ENCODE assay signal across 29 cellular contexts in the genomic region with DNA sequence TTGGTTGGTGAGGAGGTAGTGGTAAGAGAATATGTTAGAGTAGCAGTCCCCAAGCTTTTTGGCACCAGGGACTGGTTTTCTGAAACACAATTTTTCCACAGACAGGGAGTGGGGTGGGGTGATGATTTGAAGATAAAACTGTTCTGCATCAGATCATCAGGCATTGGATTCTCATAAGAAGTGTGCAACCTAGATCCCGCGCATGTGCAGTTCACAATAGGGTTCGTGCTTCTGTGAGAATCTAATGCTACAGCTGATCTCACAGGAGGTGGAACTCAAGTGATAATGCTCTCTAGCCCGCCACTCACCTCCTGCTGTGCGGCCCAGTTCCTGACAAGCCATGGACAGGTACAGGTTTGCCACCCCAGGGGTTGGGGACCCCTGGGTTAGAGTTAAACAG.
"Had no signal": no experiment of that assay in that cellular context is flagged by ENCODE, and none has a peak within 500 bp of the region (broad histone marks: within the 10 kb centered on the region; RNA-seq: fewer than 3 reads in every experiment).

No MANE protein-coding gene starts in this region.

- H3K4me3 Mint-ChIP-seq: stimulated activated effector memory CD8-positive, alpha-beta T cell treated with anti-CD3 and anti-CD28 coated beads, Interleukin-12 subunit alpha, Interleukin-12 subunit beta, amount 100 ng/mL, for 72 hours; stimulated activated memory B cell treated with anti-CD40 and anti-IgM and Interleukin-4, amounts not matched to agents 10 μg/mL and 1 μg/mL and 100 μg/mL, for 72 hours; stimulated activated naive B cell treated with anti-CD40 and anti-IgM and Interleukin-4, amounts not matched to agents 10 μg/mL and 1 μg/mL and 100 μg/mL, for 72 hours; stimulated activated naive CD8-positive, alpha-beta T cell treated with anti-CD3 and anti-CD28 coated beads, Interleukin-15, amount 100 ng/mL, for 72 hours; stimulated activated naive CD8-positive, alpha-beta T cell treated with anti-CD3 and anti-CD28 coated beads, Interleukin-15, Interleukin-2, amounts not matched to agents 100 ng/mL and 50 ng/mL, for 24 hours; type B pancreatic cell had no signal

- H3K27ac Mint-ChIP-seq: stimulated activated effector memory CD8-positive, alpha-beta T cell treated with anti-CD3 and anti-CD28 coated beads, Interleukin-12 subunit alpha, Interleukin-12 subunit beta, amount 100 ng/mL, for 72 hours; stimulated activated memory B cell treated with anti-CD40 and anti-IgM and Interleukin-4, amounts not matched to agents 10 μg/mL and 1 μg/mL and 100 μg/mL, for 72 hours; stimulated activated naive B cell treated with anti-CD40 and anti-IgM and Interleukin-4, amounts not matched to agents 10 μg/mL and 1 μg/mL and 100 μg/mL, for 72 hours; stimulated activated naive CD8-positive, alpha-beta T cell treated with anti-CD3 and anti-CD28 coated beads, Interleukin-15, amount 100 ng/mL, for 72 hours; stimulated activated naive CD8-positive, alpha-beta T cell treated with anti-CD3 and anti-CD28 coated beads, Interleukin-15, Interleukin-2, amounts not matched to agents 100 ng/mL and 50 ng/mL, for 24 hours; type B pancreatic cell had no signal

- H3K27me3 Mint-ChIP-seq: stimulated activated memory B cell treated with anti-CD40 and anti-IgM and Interleukin-4, amounts not matched to agents 10 μg/mL and 1 μg/mL and 100 μg/mL, for 72 hours; stimulated activated naive B cell treated with anti-CD40 and anti-IgM and Interleukin-4, amounts not matched to agents 10 μg/mL and 1 μg/mL and 100 μg/mL, for 72 hours; stimulated activated naive CD8-positive, alpha-beta T cell treated with anti-CD3 and anti-CD28 coated beads, Interleukin-15, amount 100 ng/mL, for 72 hours; stimulated activated naive CD8-positive, alpha-beta T cell treated with anti-CD3 and anti-CD28 coated beads, Interleukin-15, Interleukin-2, amounts not matched to agents 100 ng/mL and 50 ng/mL, for 24 hours; type B pancreatic cell had no signal

- H3K9me3 Mint-ChIP-seq: stimulated activated effector memory CD8-positive, alpha-beta T cell treated with anti-CD3 and anti-CD28 coated beads, Interleukin-12 subunit alpha, Interleukin-12 subunit beta, amount 100 ng/mL, for 72 hours; stimulated activated memory B cell treated with anti-CD40 and anti-IgM and Interleukin-4, amounts not matched to agents 10 μg/mL and 1 μg/mL and 100 μg/mL, for 72 hours; stimulated activated naive CD8-positive, alpha-beta T cell treated with anti-CD3 and anti-CD28 coated beads, Interleukin-15, Interleukin-2, amounts not matched to agents 100 ng/mL and 50 ng/mL, for 24 hours; type B pancreatic cell had no signal

- H3K27me3 ChIP-seq: stomach, suprapubic skin, testis, thyroid gland, tibial artery, tibial nerve, transverse colon, upper lobe of left lung, upper lobe of right lung, uterus, vagina had no signal

- DNase-seq: stimulated activated CD4-positive, alpha-beta T cell treated with anti-CD3 and anti-CD28 coated beads, Interleukin-2, amount 100 ng/mL, for 48 hours; stimulated activated CD4-positive, alpha-beta T cell treated with anti-CD3 and anti-CD28 coated beads, Interleukin-4, amount 100 ng/mL, for 1 hour; stimulated activated CD4-positive, alpha-beta T cell treated with anti-CD3 and anti-CD28 coated beads, Interleukin-4, amount 100 ng/mL, for 24 hours; stimulated activated CD4-positive, alpha-beta T cell treated with anti-CD3 and anti-CD28 coated beads, Interleukin-4, amount 100 ng/mL, for 4 hours; stimulated activated CD8-positive, alpha-beta memory T cell treated with anti-CD3 and anti-CD28 coated beads, Interleukin-4, amount 100 ng/mL, for 48 hours; stimulated activated naive B cell treated with anti-CD40 and anti-IgM and Interleukin-4, amounts not matched to agents 10 μg/mL and 1 μg/mL and 100 μg/mL, for 72 hours; stimulated activated naive CD4-positive, alpha-beta T cell; stimulated activated naive CD4-positive, alpha-beta T cell treated with Interleukin-2 at 50 U/mL for 16 hours; stimulated activated naive CD8-positive, alpha-beta T cell treated with anti-CD3 and anti-CD28 coated beads, Interleukin-15, amount 100 ng/mL, for 72 hours; stimulated activated naive CD8-positive, alpha-beta T cell treated with anti-CD3 and anti-CD28 coated beads, Interleukin-15, Interleukin-2, amounts not matched to agents 100 U/mL and 50 U/mL, for 24 hours; stomach; substantia nigra; testis; thyroid gland; tibial artery; transverse colon; trophoblast cell; upper lobe of left lung; upper lobe of right lung; uterus had no signal

- H3K36me3 Mint-ChIP-seq: stimulated activated effector memory CD8-positive, alpha-beta T cell treated with anti-CD3 and anti-CD28 coated beads, Interleukin-12 subunit alpha, Interleukin-12 subunit beta, amount 100 ng/mL, for 72 hours; stimulated activated memory B cell treated with anti-CD40 and anti-IgM and Interleukin-4, amounts not matched to agents 10 μg/mL and 1 μg/mL and 100 μg/mL, for 72 hours; stimulated activated naive B cell treated with anti-CD40 and anti-IgM and Interleukin-4, amounts not matched to agents 10 μg/mL and 1 μg/mL and 100 μg/mL, for 72 hours; type B pancreatic cell had no signal

- H3K9me3 ChIP-seq: suprapubic skin, testis, thoracic aorta, thyroid gland, tibial artery, tibial nerve, transverse colon, upper lobe of left lung, upper lobe of right lung, uterus, vagina had no signal

- H3K27ac ChIP-seq: stomach, suprapubic skin, testis, thoracic aorta, thyroid gland, tibial artery, tibial nerve, transverse colon, upper lobe of left lung, upper lobe of right lung, uterus, vagina had no signal

- ATAC-seq: stimulated activated effector memory CD8-positive, alpha-beta T cell treated with anti-CD3 and anti-CD28 coated beads, Interleukin-12 subunit alpha, Interleukin-12 subunit beta, amount 100 ng/mL, for 72 hours; stimulated activated memory B cell treated with anti-CD40 and anti-IgM and Interleukin-4, amounts not matched to agents 10 μg/mL and 1 μg/mL and 100 μg/mL, for 72 hours; stimulated activated naive B cell treated with anti-CD40 and anti-IgM and Interleukin-4, amounts not matched to agents 10 μg/mL and 1 μg/mL and 100 μg/mL, for 72 hours; stimulated activated naive CD8-positive, alpha-beta T cell treated with anti-CD3 and anti-CD28 coated beads, Interleukin-15, amount 100 ng/mL, for 72 hours; stimulated activated naive CD8-positive, alpha-beta T cell treated with anti-CD3 and anti-CD28 coated beads, Interleukin-15, Interleukin-2, amounts not matched to agents 100 U/mL and 50 U/mL, for 24 hours; upper lobe of right lung had no signal

- H3K4me1 Mint-ChIP-seq: stimulated activated effector memory CD8-positive, alpha-beta T cell treated with anti-CD3 and anti-CD28 coated beads, Interleukin-12 subunit alpha, Interleukin-12 subunit beta, amount 100 ng/mL, for 72 hours; stimulated activated memory B cell treated with anti-CD40 and anti-IgM and Interleukin-4, amounts not matched to agents 10 μg/mL and 1 μg/mL and 100 μg/mL, for 72 hours; stimulated activated naive B cell treated with anti-CD40 and anti-IgM and Interleukin-4, amounts not matched to agents 10 μg/mL and 1 μg/mL and 100 μg/mL, for 72 hours; stimulated activated naive CD8-positive, alpha-beta T cell treated with anti-CD3 and anti-CD28 coated beads, Interleukin-15, amount 100 ng/mL, for 72 hours had no signal

- FAIRE-seq: urothelium cell line had no signal

- H3K36me3 ChIP-seq: stomach, suprapubic skin, thoracic aorta, thyroid gland, tibial artery, tibial nerve, transverse colon, upper lobe of left lung, upper lobe of right lung, uterus, vagina had no signal

- H3K4me1 ChIP-seq: stomach, suprapubic skin, testis, thyroid gland, tibial artery, tibial nerve, transverse colon, upper lobe of left lung, upper lobe of right lung, uterus, vagina had no signal

- H3K4me3 ChIP-seq: stomach, suprapubic skin, testis, thoracic aorta, thyroid gland, tibial artery, tibial nerve, transverse colon, upper lobe of left lung, upper lobe of right lung, uterus, vagina had no signal
